In the genomic region with DNA sequence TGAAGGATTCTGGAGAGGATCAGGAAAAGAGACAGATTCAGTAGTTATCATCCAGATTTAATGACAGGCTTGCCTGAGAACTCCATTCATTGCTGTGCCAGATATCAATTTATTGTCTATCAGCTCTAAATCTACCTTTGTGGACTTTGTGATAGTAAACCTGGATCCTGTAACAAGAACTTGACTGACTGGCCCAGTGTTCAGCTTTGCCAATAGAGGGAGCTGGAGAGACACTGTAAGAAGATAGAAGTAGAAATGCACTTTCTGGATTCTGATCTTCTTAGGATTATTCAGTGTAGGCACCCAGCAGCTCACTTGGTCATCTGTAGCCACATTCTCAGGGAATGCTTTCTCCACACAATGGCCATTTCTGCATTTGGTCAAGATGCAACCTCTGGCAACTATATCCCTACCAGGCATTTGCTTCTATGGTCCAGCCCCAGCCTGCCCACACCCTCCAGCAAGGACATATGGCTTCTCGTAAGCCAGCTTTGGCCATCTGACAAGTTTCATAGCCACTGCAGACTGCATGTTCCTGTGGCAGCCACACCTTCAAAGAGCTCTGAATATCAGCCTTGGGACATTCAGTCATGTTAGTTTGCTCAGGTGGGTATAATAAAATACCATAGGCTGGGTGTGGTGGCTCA, we compare ENCODE assay signal across 8 cellular contexts. TPM values are rescaled to one million over a fixed set of nuclear protein-coding genes. Genes with fewer than 3 reads are reported as not detected.
DNase-seq lines count a peak whose midpoint lies in the region; ATAC-seq lines count a peak whose summit lies in the region.

No MANE protein-coding gene starts in this region.

- no peak overlapping the region for H3K23ac ChIP-seq in trophoblast cell (ENCODE audit: low read length)

- no peaks in the 10 kb centered on the region for H3K9me3 Mint-ChIP-seq in CD4-positive, CD25-positive, alpha-beta regulatory T cell

- WGBS in trophoblast cell (ENCODE audit: extremely low coverage, insufficient coverage, insufficient read length), result no CpG with 5 or more reads among the region's 1 CpG

- H3K4me3 Mint-ChIP-seq in CD4-positive, CD25-positive, alpha-beta regulatory T cell, result peak overlapping the region in 1 of 4 donors; percentile 42

- H3K4me2 ChIP-seq in trophoblast cell (ENCODE audit: low read length), result no peak overlapping the region

- no peak overlapping the region for H3K4me3 ChIP-seq in CD4-positive, CD25-positive, alpha-beta regulatory T cell (ENCODE audit: low read depth, low read length)
- H3K4me3 ChIP-seq in trophoblast cell (ENCODE audit: low read depth, low read length), result no peak overlapping the region

- DNase-seq in CD4-positive, CD25-positive, alpha-beta regulatory T cell, result peak; percentile 33 to 76 (median 65)
- DNase-seq in NCI-H345 treated with DMSO at 0.1 percent for 48 hours (lab: John Stamatoyannopoulos, UW; ENCODE audit: unreplicated experiment) (peak; percentile 10), activated T-cell treated with anti-CD3 and anti-CD28 coated beads for 4 hours (peak; percentile 27), fibroblast of the conjunctiva (ENCODE audit: low read depth) (peak; percentile 55), trophoblast cell (peak; percentile 52 to 84)

- no peak overlapping the region for H3K4ac ChIP-seq in trophoblast cell (ENCODE audit: low read depth, low read length)

- H3K4me1 Mint-ChIP-seq in CD4-positive, CD25-positive, alpha-beta regulatory T cell, result no peaks in the 10 kb centered on the region

- no peak overlapping the region for H2BK12ac ChIP-seq in trophoblast cell (ENCODE audit: low read length)

- peaks cover 18% of the 10 kb centered on the region for H3K27me3 Mint-ChIP-seq in CD4-positive, CD25-positive, alpha-beta regulatory T cell

- H3K9ac ChIP-seq in trophoblast cell (ENCODE audit: low read length), result no peak overlapping the region

- no peak overlapping the region for H4K91ac ChIP-seq in trophoblast cell (ENCODE audit: low read depth, low read length)

- no peaks in the 10 kb centered on the region for H3K79me1 ChIP-seq in trophoblast cell (ENCODE audit: low read length)

- H2AK5ac ChIP-seq in trophoblast cell (ENCODE audit: low read length), result no peak overlapping the region

- no peak overlapping the region for H4K8ac ChIP-seq in trophoblast cell (ENCODE audit: low read depth, low read length)

- no peaks in the 10 kb centered on the region for H3K9me3 ChIP-seq in CD4-positive, CD25-positive, alpha-beta regulatory T cell (ENCODE audit: control insufficient read depth in 2 of 2, low read length in 2 of 2)
- H3K9me3 ChIP-seq in trophoblast cell (ENCODE audit: insufficient read depth, low read depth, low read length), result no peaks in the 10 kb centered on the region

- peak; percentile 72 to 82 for ATAC-seq in CD4-positive, CD25-positive, alpha-beta regulatory T cell (ENCODE audit: low read depth in 2 of 2)
- ATAC-seq in GM18868 (IDR thresholded peaks at IDR 0.05; ENCODE audit: unreplicated experiment) (peak; percentile 87), HG03066 (IDR thresholded peaks at IDR 0.05; ENCODE audit: low read depth, unreplicated experiment) (peak; percentile 68), HG03196 (IDR thresholded peaks at IDR 0.05; ENCODE audit: unreplicated experiment) (no peak)

- no peaks in the 10 kb centered on the region for H3K4me1 ChIP-seq in CD4-positive, CD25-positive, alpha-beta regulatory T cell (ENCODE audit: control insufficient read depth, insufficient read depth, low read length, poor library complexity, severe bottlenecking)
- H3K4me1 ChIP-seq in trophoblast cell (ENCODE audit: control insufficient read depth in 1 of 2, insufficient read depth in 2 of 2, low read length in 2 of 2), result no peaks in the 10 kb centered on the region

- H2AFZ ChIP-seq in trophoblast cell (ENCODE audit: insufficient read depth, low read length, poor library complexity), result no peak overlapping the region

- H3K36me3 Mint-ChIP-seq in CD4-positive, CD25-positive, alpha-beta regulatory T cell, result no peaks in the 10 kb centered on the region

- H3K27me3 ChIP-seq in CD4-positive, CD25-positive, alpha-beta regulatory T cell (ENCODE audit: control insufficient read depth, insufficient read depth, low read length), result peaks cover 6% of the 10 kb centered on the region
- H3K27me3 ChIP-seq in trophoblast cell (ENCODE audit: insufficient read depth, low read length), result no peaks in the 10 kb centered on the region

- no peak overlapping the region for H3K14ac ChIP-seq in trophoblast cell (ENCODE audit: low read length)

- no peak overlapping the region for H4K12ac ChIP-seq in trophoblast cell (ENCODE audit: low read depth, low read length)

- H3K18ac ChIP-seq in trophoblast cell (ENCODE audit: low read length), result no peak overlapping the region

- no peaks in the 10 kb centered on the region for H3K36me3 ChIP-seq in CD4-positive, CD25-positive, alpha-beta regulatory T cell (ENCODE audit: control insufficient read depth, insufficient read depth, low read length)
- H3K36me3 ChIP-seq in trophoblast cell (ENCODE audit: control insufficient read depth in 1 of 2, insufficient read depth in 2 of 2, low read length in 2 of 2), result no peaks in the 10 kb centered on the region

- no peak overlapping the region for H2BK5ac ChIP-seq in trophoblast cell (ENCODE audit: low read depth, low read length, poor library complexity)

- H3K27ac ChIP-seq in CD4-positive, CD25-positive, alpha-beta regulatory T cell (ENCODE audit: insufficient read depth, low read length, poor library complexity, severe bottlenecking), result no peak overlapping the region
- H3K27ac ChIP-seq in trophoblast cell (ENCODE audit: low read depth, low read length), result no peak overlapping the region

- H3K79me2 ChIP-seq in trophoblast cell (ENCODE audit: control insufficient read depth, insufficient read depth, low read length, poor library complexity), result no peaks in the 10 kb centered on the region

- no peak overlapping the region for H2BK120ac ChIP-seq in trophoblast cell (ENCODE audit: insufficient read depth, low read length, poor library complexity)

- H3K27ac Mint-ChIP-seq in CD4-positive, CD25-positive, alpha-beta regulatory T cell, result no peak overlapping the region

RNA-seq across cellular contexts. Expression of a gene that starts 6.1 kb away (rescaled TPM):
- 13.5 TPM for total RNA-seq in CD4-positive, CD25-positive, alpha-beta regulatory T cell
- 10 to 100 TPM; 14.1 to 29.4 (median 15.4) TPM for polyA plus RNA-seq in CD4-positive, CD25-positive, alpha-beta regulatory T cell
- polyA plus RNA-seq in trophoblast cell (2013), result 8.4 and 9.5 TPM in 2 replicates

RNA-seq across cellular contexts. Expression of a gene that starts 14.6 kb away (rescaled TPM):
- total RNA-seq in CD4-positive, CD25-positive, alpha-beta regulatory T cell, result not detected
- not detected for polyA plus RNA-seq in CD4-positive, CD25-positive, alpha-beta regulatory T cell
- 0.04 and 0.12 TPM in 2 replicates for polyA plus RNA-seq in trophoblast cell (2013)

RNA-seq across cellular contexts. Expression of a gene that starts 56.0 kb away (rescaled TPM):
- total RNA-seq in CD4-positive, CD25-positive, alpha-beta regulatory T cell, result not detected
- not detected for polyA plus RNA-seq in CD4-positive, CD25-positive, alpha-beta regulatory T cell
- not detected in 2 replicates for polyA plus RNA-seq in trophoblast cell (2013)

Comparison
In these comparisons a context has a peak if more than half of its experiments do, and no peak if none do; other contexts are left out.
1. DNase-seq: peak in every context shown above with its lines; median percentile 68 in trophoblast cell; 65 in CD4-positive, CD25-positive, alpha-beta regulatory T cell; 55 in fibroblast of the conjunctiva; 27 in activated T-cell treated with anti-CD3 and anti-CD28 coated beads for 4 hours; 10 in NCI-H345 treated with DMSO at 0.1 percent for 48 hours.